Comparison of ENCODE assay signal across 37 cellular contexts in genomic region chr16:52518884-52519283, GRCh38. TPM values are rescaled to one million over a fixed set of nuclear protein-coding genes. Genes with fewer than 3 reads are reported as not detected.
"Had no signal": no experiment of that assay in that cellular context is flagged by ENCODE, and none has a peak within 500 bp of the region (broad histone marks: within the 10 kb centered on the region; RNA-seq: fewer than 3 reads in every experiment).

No MANE protein-coding gene starts in this region.

- DNase-seq: Karpas-422, Kasumi-1, MG63, MM.1S, MV-4-11, NCI-H1048, NCI-H1092, NCI-H1092 treated with DMSO at 0.1 percent for 48 hours, NCI-H1105, NCI-H1105 treated with DMSO at 0.1 percent for 48 hours, NCI-H1417 treated with DMSO at 0.1 percent for 48 hours, NCI-H1436, NCI-H1436 treated with DMSO at 0.1 percent for 48 hours, NCI-H146, NCI-H1694, NCI-H1694 treated with DMSO at 0.1 percent for 48 hours, NCI-H187, NCI-H187 treated with DMSO at 0.1 percent for 48 hours, NCI-H1930, NCI-H2029, NCI-H2029 treated with DMSO at 0.1 percent for 48 hours, NCI-H2081, NCI-H2081 treated with DMSO at 0.1 percent for 48 hours, NCI-H2107, NCI-H2171, NCI-H2171 treated with DMSO at 0.1 percent for 48 hours, NCI-H2227 treated with DMSO at 0.1 percent for 48 hours, NCI-H226, NCI-H345, NCI-H446, NCI-H446 treated with DMSO at 0.1 percent for 48 hours, NCI-H524, NCI-H524 treated with DMSO at 0.1 percent for 48 hours had no signal

- H3K27me3 ChIP-seq: MG63 had no signal

- H3K9me3 ChIP-seq: MG63 had no signal

- H3K4me3 ChIP-seq: MG63 had no signal

- H3K36me3 ChIP-seq: MG63 had no signal

RNA-seq across cellular contexts. Expression of gene TOX3, which starts 28.1 kb away (rescaled TPM):
- total RNA-seq: LHCN-M2, M059J, MCF 10A, NCI-H460 had no signal
